ENCODE assay signal across 8 cellular contexts in the genomic region with DNA sequence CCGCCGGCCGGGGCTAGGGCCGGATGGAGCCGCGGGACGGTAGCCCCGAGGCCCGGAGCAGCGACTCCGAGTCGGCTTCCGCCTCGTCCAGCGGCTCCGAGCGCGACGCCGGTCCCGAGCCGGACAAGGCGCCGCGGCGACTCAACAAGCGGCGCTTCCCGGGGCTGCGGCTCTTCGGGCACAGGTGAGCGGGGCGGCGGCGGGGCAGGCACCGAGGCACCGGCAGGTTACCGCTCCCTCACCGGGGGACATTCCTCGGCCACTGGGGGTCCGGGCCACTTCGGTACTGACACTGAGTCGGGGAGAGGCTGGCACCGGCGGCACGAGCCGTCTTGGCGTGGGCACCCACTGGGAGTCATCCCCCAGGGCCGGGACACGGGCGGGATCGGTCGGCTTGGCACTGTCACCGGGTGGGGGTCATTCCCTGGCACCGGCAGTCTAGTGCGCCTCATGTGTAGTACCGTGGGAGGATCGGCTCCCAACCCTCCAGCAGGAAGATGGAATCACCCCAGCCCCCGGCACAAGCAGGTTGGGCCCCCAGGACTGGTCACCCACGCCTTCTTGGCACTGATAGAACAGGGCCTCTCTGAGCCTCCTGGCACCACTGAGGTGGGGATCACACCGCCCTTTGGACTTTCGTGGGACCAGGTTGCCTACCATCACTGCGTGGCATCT. TPM values are rescaled to one million over a fixed set of nuclear protein-coding genes. Genes with fewer than 3 reads are reported as not detected.
DNase-seq lines count a peak whose midpoint lies in the region; ATAC-seq, FAIRE-seq and TF ChIP-seq lines count a peak whose summit lies in the region.

No MANE protein-coding gene starts in this region.

- no peaks in the 10 kb centered on the region for H4K20me1 ChIP-seq in KMS-11 (ENCODE audit: insufficient read depth)

- peak; percentile 51 for FAIRE-seq in GM12891 (lab: Jason Lieb, UNC)
- no peak for FAIRE-seq in GM19239 (lab: Jason Lieb, UNC)

- H3K4me1 ChIP-seq in KMS-11 (ENCODE audit: low read depth, poor library complexity, severe bottlenecking) (peaks cover 19% of the 10 kb centered on the region), suprapubic skin (peaks cover 77% of the 10 kb centered on the region)

- H3K27me3 ChIP-seq in KMS-11 (ENCODE audit: insufficient read depth, low read depth) (peaks cover 12% of the 10 kb centered on the region), suprapubic skin (no peaks in the 10 kb centered on the region)

- DNase-seq in GM12891 (ENCODE audit: insufficient read length, low spot score), result no peak
- no peak for DNase-seq in astrocyte of the cerebellum (ENCODE audit: low read depth)
- peak in 1 of 2 donors; percentile 52 for DNase-seq in left colon
- DNase-seq in suprapubic skin (ENCODE audit: low spot score in 2 of 2), result peak in 1 of 2 donors; percentile 82
- DNase-seq in DMS153 (lab: John Stamatoyannopoulos, UW), result no peak
- no peak for DNase-seq in GM19239 (ENCODE audit: insufficient read length, low spot score)

- no peak overlapping the region for H3K4me3 ChIP-seq in KMS-11 (IDR thresholded peaks at IDR 0.05; ENCODE audit: insufficient read depth, low read depth, low read length)
- peak overlapping the region; percentile 75 for H3K4me3 ChIP-seq in astrocyte of the cerebellum (ENCODE audit: low read depth, low read length)
- H3K4me3 ChIP-seq in suprapubic skin, result peak overlapping the region; percentile 94

- no peak for TF ChIP-seq CTCF in KMS-11 (conservative IDR thresholded peaks at IDR 0.05; ENCODE audit: low read depth, low read length)
- no peak for TF ChIP-seq CTCF in astrocyte of the cerebellum (IDR thresholded peaks at IDR 0.05; ENCODE audit: low read depth, low read length, missing control alignments)
- TF ChIP-seq CTCF in suprapubic skin (IDR thresholded peaks at IDR 0.05), result no peak

- no peaks in the 10 kb centered on the region for H3K9me3 ChIP-seq in suprapubic skin

- in situ Hi-C loops in astrocyte of the cerebellum (cut with HindIII; ENCODE audit: low sequenced_read_pairs), result no loop called here

- no peak for TF ChIP-seq EP300 in suprapubic skin (IDR thresholded peaks at IDR 0.05)

- peak overlapping the region; percentile 55; the same call in 1 of the 2 replicates for H3K9ac ChIP-seq in KMS-11

- H3K4me2 ChIP-seq in KMS-11, result peak overlapping the region; percentile 83

- intact Hi-C loops in left colon (cut with DNase I, micrococcal nuclease), result no loop called here

- H3K79me2 ChIP-seq in KMS-11 (ENCODE audit: insufficient read depth, low read depth), result peaks cover 28% of the 10 kb centered on the region

- H3K27ac ChIP-seq in KMS-11, result no peak overlapping the region
- H3K27ac ChIP-seq in suprapubic skin, result peak overlapping the region; percentile 79

- no peaks in the 10 kb centered on the region; the same call in 1 of the 2 replicates for H3K36me3 ChIP-seq in KMS-11 (ENCODE audit: insufficient read depth)
- H3K36me3 ChIP-seq in suprapubic skin, result no peaks in the 10 kb centered on the region

- 22% methylated on average over 24 of the region's 63 CpGs for WGBS in suprapubic skin

- peak; percentile 22 for ATAC-seq in left colon
- ATAC-seq in GM18519 (IDR thresholded peaks at IDR 0.05; ENCODE audit: low FRiP score, unreplicated experiment), result no peak

- TF ChIP-seq POLR2A in GM12891 (IDR thresholded peaks at IDR 0.05; ENCODE audit: low read depth, low read length), result no peak
- no peak for TF ChIP-seq POLR2A in suprapubic skin (IDR thresholded peaks at IDR 0.05)

- peak overlapping the region; percentile 41 for H2AFZ ChIP-seq in KMS-11 (ENCODE audit: low read depth)

TF ChIP-seq in GM12891, 5 proteins besides CTCF, POLR2A, EP300 and RAD21:
- TF ChIP-seq TAF1 (IDR thresholded peaks at IDR 0.05; ENCODE audit: low read depth, low read length), result no peak
- TF ChIP-seq POU2F2 (IDR thresholded peaks at IDR 0.05; ENCODE audit: low read depth, low read length), result no peak
- no peak for TF ChIP-seq POLR2AphosphoS5 (IDR thresholded peaks at IDR 0.05; ENCODE audit: low read depth, low read length)

RNA-seq across cellular contexts. Expression of gene DGKZ, which starts 0.5 kb away (rescaled TPM):
- 39.6 TPM for polyA plus RNA-seq in GM12891 (2012; ENCODE audit: low read depth, missing spikeins)
- total RNA-seq in left colon, result 10 to 100 TPM; 44.9 to 47.9 TPM
- 10 to 100 TPM; 60.5 to 91.0 (median 73.4) TPM for total RNA-seq in suprapubic skin

RNA-seq across cellular contexts. Expression of gene MDK, which starts 33.7 kb away (rescaled TPM):
- polyA plus RNA-seq in GM12891 (2012; ENCODE audit: low read depth, missing spikeins), result 2.5 TPM
- total RNA-seq in left colon (100 to 1,000 TPM; 136 to 195 TPM), suprapubic skin (10 to 100 TPM in 3 of 4 donors, 1 to 10 TPM in 1; 9.1 to 22.6 (median 13.9) TPM)

RNA-seq across cellular contexts. Expression of gene CHRM4, which starts 43.8 kb away (rescaled TPM):
- polyA plus RNA-seq in GM12891 (2012; ENCODE audit: low read depth, missing spikeins), result 0.22 TPM
- total RNA-seq in left colon (1 to 10 TPM in 1 of 2 donors, under 1 TPM in 1; 0.67 to 3.1 TPM), suprapubic skin (1 to 10 TPM in 3 of 4 donors, under 1 TPM in 1; 0.80 to 3.0 (median 2.6) TPM)

Comparison
In these comparisons a context has a peak if more than half of its experiments do, and no peak if none do; other contexts are left out.
1. RNA of gene MDK, which starts 33.7 kb away (total RNA-seq): 136 to 195 TPM in left colon; 9.1 to 22.6 TPM in suprapubic skin; every median in the first group is over 4 times any median in the second.